ENCODE assay signal across 21 cellular contexts in the genomic region with DNA sequence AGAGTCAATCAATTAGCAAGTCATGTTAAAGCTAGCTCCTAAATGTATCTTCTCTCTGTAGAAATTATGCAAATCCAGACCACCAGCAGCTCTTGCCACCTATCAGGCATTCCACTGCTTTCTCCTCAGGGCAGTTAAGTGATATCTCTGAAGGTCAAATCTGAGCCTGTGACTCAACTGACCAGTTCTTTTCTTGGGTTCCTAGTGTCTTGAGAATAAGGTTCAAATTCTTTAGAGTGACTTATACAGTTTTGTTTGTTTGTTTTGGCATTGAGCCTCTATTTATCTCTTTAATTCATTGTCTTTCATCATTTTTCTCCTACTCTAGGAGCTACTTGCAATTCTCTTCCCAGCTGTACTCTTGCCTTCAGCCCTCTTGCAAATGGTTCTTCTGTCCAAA. TPM values are rescaled to one million over a fixed set of nuclear protein-coding genes. Genes with fewer than 3 reads are reported as not detected.
DNase-seq lines count a peak whose midpoint lies in the region; TF ChIP-seq lines count a peak whose summit lies in the region.
"Had no signal": no experiment of that assay in that cellular context is flagged by ENCODE, and none has a peak within 500 bp of the region (broad histone marks: within the 10 kb centered on the region; RNA-seq: fewer than 3 reads in every experiment).

No MANE protein-coding gene starts in this region.

- H3K4ac ChIP-seq in mesendoderm (ENCODE audit: low read depth, low read length): no peak overlapping the region

- H2BK5ac ChIP-seq in mesendoderm (ENCODE audit: low read length): peak overlapping the region; percentile 19

- no peak overlapping the region for H3K18ac ChIP-seq in mesendoderm (ENCODE audit: low read length)

- H3K79me2 ChIP-seq in mesendoderm (ENCODE audit: control insufficient read depth, insufficient read depth, low read length): peaks cover 11% of the 10 kb centered on the region

- H3K56ac ChIP-seq in mesendoderm (ENCODE audit: low read length): no peak overlapping the region

- H3K4me3 ChIP-seq in cardiac fibroblast (replicated peaks in 1 of 2; ENCODE audit: low read depth in 2 of 2, low read length in 2 of 2) (no peak overlapping the region), mesendoderm (ENCODE audit: low read length) (no peak overlapping the region)
- H3K4me3 ChIP-seq in CD8-positive, alpha-beta memory T cell (ENCODE audit: low read length): no peak overlapping the region
- H3K4me3 ChIP-seq: lower lobe of right lung, pancreas, smooth muscle cell, thoracic aorta had no signal

- TF ChIP-seq CTCF in cardiac fibroblast (IDR thresholded peaks at IDR 0.05; ENCODE audit: low read depth, low read length): no peak

- peaks cover 0 to 5% (median 0%) of the 10 kb centered on the region in 3 donors for H3K4me1 Mint-ChIP-seq in CD8-positive, alpha-beta memory T cell
- H3K4me1 Mint-ChIP-seq in activated naive CD4-positive, alpha-beta T cell treated with anti-CD3 and anti-CD28 coated beads, Interleukin-2, amount 10 ng/mL, durations not matched to agents 7 days and 5 days: peaks cover 3% of the 10 kb centered on the region

- peaks cover 14% of the 10 kb centered on the region for H3K4me1 ChIP-seq in mesendoderm (ENCODE audit: control insufficient read depth, low read depth, low read length)
- H3K4me1 ChIP-seq in CD8-positive, alpha-beta memory T cell (ENCODE audit: insufficient read depth, low read length): no peaks in the 10 kb centered on the region
- H3K4me1 ChIP-seq: lower lobe of right lung had no signal

- H3K9me3 ChIP-seq in CD8-positive, alpha-beta memory T cell (ENCODE audit: low read length): no peaks in the 10 kb centered on the region
- H3K9me3 ChIP-seq: lower lobe of right lung, pancreas, thoracic aorta had no signal

- no peak overlapping the region for H4K5ac ChIP-seq in mesendoderm (ENCODE audit: low read length)

- no peak overlapping the region for H2AK5ac ChIP-seq in mesendoderm (ENCODE audit: low read length)

- POLR2A ChIA-PET in CD8-positive, alpha-beta memory T cell (lab: Charles Lee): no interaction called here

- H3K79me1 ChIP-seq in mesendoderm (ENCODE audit: low read length): peaks cover 5% of the 10 kb centered on the region

- H4K8ac ChIP-seq in mesendoderm (ENCODE audit: low read depth, low read length): no peak overlapping the region

- peaks cover 5 to 33% of the 10 kb centered on the region in 2 donors for H3K27me3 Mint-ChIP-seq in CD8-positive, alpha-beta memory T cell
- peaks cover 23% of the 10 kb centered on the region for H3K27me3 Mint-ChIP-seq in activated naive CD4-positive, alpha-beta T cell treated with anti-CD3 and anti-CD28 coated beads, Interleukin-2, amount 10 ng/mL, durations not matched to agents 7 days and 5 days
- H3K27me3 Mint-ChIP-seq: effector memory CD8-positive, alpha-beta T cell had no signal

- no peak overlapping the region for H3K4me3 Mint-ChIP-seq in CD8-positive, alpha-beta memory T cell
- H3K4me3 Mint-ChIP-seq in activated naive CD4-positive, alpha-beta T cell treated with anti-CD3 and anti-CD28 coated beads, Interleukin-2, amount 10 ng/mL, durations not matched to agents 7 days and 5 days: no peak overlapping the region
- H3K4me3 Mint-ChIP-seq: activated B cell treated with CpG ODN at 0.5 μM for 24 hours; CD14-positive monocyte; effector memory CD8-positive, alpha-beta T cell had no signal

- H3K27me3 ChIP-seq in mesendoderm (ENCODE audit: insufficient read depth, low read length, poor library complexity): no peaks in the 10 kb centered on the region
- no peaks in the 10 kb centered on the region for H3K27me3 ChIP-seq in CD8-positive, alpha-beta memory T cell (ENCODE audit: insufficient read depth, low read length, poor library complexity, severe bottlenecking)
- H3K27me3 ChIP-seq: pancreas had no signal

- H3K9ac ChIP-seq in mesendoderm (ENCODE audit: low read length): no peak overlapping the region

- no peak overlapping the region for H3K4me2 ChIP-seq in mesendoderm (ENCODE audit: low read length)
- H3K4me2 ChIP-seq: smooth muscle cell had no signal

- no peaks in the 10 kb centered on the region for H3K36me3 Mint-ChIP-seq in CD8-positive, alpha-beta memory T cell
- no peaks in the 10 kb centered on the region for H3K36me3 Mint-ChIP-seq in activated naive CD4-positive, alpha-beta T cell treated with anti-CD3 and anti-CD28 coated beads, Interleukin-2, amount 10 ng/mL, durations not matched to agents 7 days and 5 days
- H3K36me3 Mint-ChIP-seq: CD14-positive monocyte had no signal

- DNase-seq in A172 (ENCODE audit: low spot score) (peak; percentile 55), LoVo (ENCODE audit: low spot score) (peak; percentile 55), cardiac fibroblast (ENCODE audit: low read depth in 2 of 2) (peak; percentile 46 to 75), mesendoderm (peak; percentile 83), Ammon's horn (ENCODE audit: low spot score) (no peak), NCI-H446 (lab: John Stamatoyannopoulos, UW) (no peak)
- DNase-seq in CD8-positive, alpha-beta memory T cell: no peak
- no peak for DNase-seq in activated naive CD4-positive, alpha-beta T cell treated with anti-CD3 and anti-CD28 coated beads, Interleukin-2, amount 10 ng/mL, durations not matched to agents 7 days and 5 days
- DNase-seq: 8988T; activated B cell treated with CpG ODN at 0.5 μM for 24 hours; DMS79; effector memory CD8-positive, alpha-beta T cell; Karpas-422; lower lobe of right lung; NCI-H1417 treated with DMSO at 0.1 percent for 48 hours; pancreas; SHP77; T-helper 1 cell had no signal

- H3K9me3 Mint-ChIP-seq in CD8-positive, alpha-beta memory T cell: peaks cover 0 to 6% (median 0%) of the 10 kb centered on the region in 5 donors
- H3K9me3 Mint-ChIP-seq in activated naive CD4-positive, alpha-beta T cell treated with anti-CD3 and anti-CD28 coated beads, Interleukin-2, amount 10 ng/mL, durations not matched to agents 7 days and 5 days: no peaks in the 10 kb centered on the region
- H3K9me3 Mint-ChIP-seq: activated B cell treated with CpG ODN at 0.5 μM for 24 hours had no signal

- H3K36me3 ChIP-seq in mesendoderm (ENCODE audit: control insufficient read depth, insufficient read depth, low read length): no peaks in the 10 kb centered on the region
- H3K36me3 ChIP-seq in CD8-positive, alpha-beta memory T cell (ENCODE audit: insufficient read depth, low read length): no peaks in the 10 kb centered on the region
- H3K36me3 ChIP-seq: lower lobe of right lung, pancreas, thoracic aorta had no signal

- H3K27ac Mint-ChIP-seq in CD8-positive, alpha-beta memory T cell: peak overlapping the region in 1 of 8 donors; percentile 29
- H3K27ac Mint-ChIP-seq in activated naive CD4-positive, alpha-beta T cell treated with anti-CD3 and anti-CD28 coated beads, Interleukin-2, amount 10 ng/mL, durations not matched to agents 7 days and 5 days: no peak overlapping the region
- H3K27ac Mint-ChIP-seq: activated B cell treated with CpG ODN at 0.5 μM for 24 hours; CD14-positive monocyte; effector memory CD8-positive, alpha-beta T cell had no signal

- no peak overlapping the region for H3K23ac ChIP-seq in mesendoderm (ENCODE audit: low read length)

- H2BK120ac ChIP-seq in mesendoderm (ENCODE audit: low read depth, low read length): no peak overlapping the region

- H2BK15ac ChIP-seq in mesendoderm (replicated peaks; ENCODE audit: low read depth): no peak overlapping the region

- CTCF ChIA-PET in CD8-positive, alpha-beta memory T cell (lab: Charles Lee): no interaction called here
- CTCF ChIA-PET in activated naive CD4-positive, alpha-beta T cell treated with anti-CD3 and anti-CD28 coated beads, Interleukin-2, amount 10 ng/mL, durations not matched to agents 7 days and 5 days (lab: Charles Lee): no interaction called here

- H3K27ac ChIP-seq in mesendoderm (ENCODE audit: low read depth, low read length): peak overlapping the region; percentile 81
- no peak overlapping the region for H3K27ac ChIP-seq in CD8-positive, alpha-beta memory T cell (ENCODE audit: low read depth, low read length)
- H3K27ac ChIP-seq: lower lobe of right lung, thoracic aorta had no signal

RNA-seq across cellular contexts. Expression of a gene that starts 2.5 kb away (rescaled TPM):
- total RNA-seq in A172 (2014; rRNA removed; shearing (Covaris generic)): 17.9 and 30.7 TPM in 2 replicates
- 15.6 TPM for polyA plus RNA-seq in mesendoderm (2013, experiment 1 of 2)
- 16.0 TPM for polyA plus RNA-seq in mesendoderm (2013, experiment 2 of 2)
- total RNA-seq in CD8-positive, alpha-beta memory T cell: under 1 TPM in 1 of 2 experiments, not detected in 1; 0.22 TPM
- polyA plus RNA-seq in CD8-positive, alpha-beta memory T cell: not detected
- total RNA-seq: activated B cell treated with CpG ODN at 0.5 μM for 24 hours had no signal
- polyA plus RNA-seq: CD14-positive monocyte had no signal

Comparison
In these comparisons a context has a peak if more than half of its experiments do, and no peak if none do; other contexts are left out.
1. DNase-seq: peak in A172 (single experiment), LoVo (single experiment), cardiac fibroblast (2 of 2) and mesendoderm (single experiment); none in CD8-positive, alpha-beta memory T cell (0 of 5), activated naive CD4-positive, alpha-beta T cell treated with anti-CD3 and anti-CD28 coated beads, Interleukin-2, amount 10 ng/mL, durations not matched to agents 7 days and 5 days (single experiment), Ammon's horn (single experiment) and NCI-H446 (0 of 2).
2. RNA of a gene that starts 2.5 kb away (total RNA-seq): 17.9 to 30.7 TPM in A172; 0.22 TPM in CD8-positive, alpha-beta memory T cell; every median in the first group is over 10 times any median in the second.